10 cellular contexts compared by ENCODE assay signal in genomic region chr1:74343191-74343590, GRCh38.
DNase-seq lines count a peak whose midpoint lies in the region; TF ChIP-seq lines count a peak whose summit lies in the region.
"Had no signal": no experiment of that assay in that cellular context is flagged by ENCODE, and none has a peak within 500 bp of the region (broad histone marks: within the 10 kb centered on the region; RNA-seq: fewer than 3 reads in every experiment).

No MANE protein-coding gene starts in this region.

- H3K4me1 ChIP-seq in ectodermal cell (ENCODE audit: control insufficient read depth, insufficient read depth, low read length) (peaks cover 14% of the 10 kb centered on the region), tibial artery (no peaks in the 10 kb centered on the region)

- peaks cover 3% of the 10 kb centered on the region for H3K27me3 Mint-ChIP-seq in osteocyte (ENCODE audit: unreplicated experiment)
- H3K27me3 Mint-ChIP-seq: stimulated activated naive CD8-positive, alpha-beta T cell treated with anti-CD3 and anti-CD28 coated beads, Interleukin-15, Interleukin-2, amounts not matched to agents 100 ng/mL and 50 ng/mL, for 24 hours had no signal

- no peaks in the 10 kb centered on the region for H3K9me3 Mint-ChIP-seq in osteocyte (ENCODE audit: unreplicated experiment)
- H3K9me3 Mint-ChIP-seq: stimulated activated naive CD8-positive, alpha-beta T cell treated with anti-CD3 and anti-CD28 coated beads, Interleukin-15, Interleukin-2, amounts not matched to agents 100 ng/mL and 50 ng/mL, for 24 hours had no signal

- H3K36me3 ChIP-seq in ectodermal cell (ENCODE audit: control insufficient read depth, insufficient read depth, low read length), result no peaks in the 10 kb centered on the region
- H3K36me3 ChIP-seq in neural cell (ENCODE audit: insufficient read depth, low read length), result no peaks in the 10 kb centered on the region
- H3K36me3 ChIP-seq in tibial artery, result no peaks in the 10 kb centered on the region

- peak; percentile 1 for DNase-seq in KBM-7
- DNase-seq in NCI-H446 treated with DMSO at 0.1 percent for 48 hours (lab: John Stamatoyannopoulos, UW), result peak; percentile 74
- no peak for DNase-seq in tibial artery
- DNase-seq in AG20443 (ENCODE audit: low spot score), result no peak
- DNase-seq in AML-193 (lab: John Stamatoyannopoulos, UW), result no peak
- no peak for DNase-seq in osteocyte (ENCODE audit: extremely low spot score, unreplicated experiment)
- DNase-seq: cerebellar nuclear complex had no signal

- no peak overlapping the region for H3K4me3 Mint-ChIP-seq in osteocyte (ENCODE audit: unreplicated experiment)
- H3K4me3 Mint-ChIP-seq: stimulated activated naive CD8-positive, alpha-beta T cell treated with anti-CD3 and anti-CD28 coated beads, Interleukin-15, Interleukin-2, amounts not matched to agents 100 ng/mL and 50 ng/mL, for 24 hours had no signal

- peak overlapping the region; percentile 50 for H3K9ac ChIP-seq in neural cell (ENCODE audit: low read length)

- H2AFZ ChIP-seq in neural cell (ENCODE audit: low read depth, low read length), result no peak overlapping the region

- H3F3A ChIP-seq in neural cell (ENCODE audit: insufficient read depth, low read length, poor library complexity, severe bottlenecking), result no peaks in the 10 kb centered on the region

- no peaks in the 10 kb centered on the region for H4K20me1 ChIP-seq in neural cell (ENCODE audit: insufficient read depth)

- H3K79me2 ChIP-seq in neural cell (replicated peaks; ENCODE audit: insufficient read depth, low read length), result no peaks in the 10 kb centered on the region

- H3K27me3 ChIP-seq in ectodermal cell (ENCODE audit: control insufficient read depth, insufficient read depth, low read length, poor library complexity, severe bottlenecking) (no peaks in the 10 kb centered on the region), neural cell (ENCODE audit: insufficient read depth, low read depth, low read length) (no peaks in the 10 kb centered on the region), tibial artery (no peaks in the 10 kb centered on the region)

- no peaks in the 10 kb centered on the region for H3K36me3 Mint-ChIP-seq in osteocyte (ENCODE audit: unreplicated experiment)

- no peaks in the 10 kb centered on the region for H3K9me3 ChIP-seq in ectodermal cell (ENCODE audit: control insufficient read depth, low read length)
- H3K9me3 ChIP-seq in neural cell (ENCODE audit: low read length), result no peaks in the 10 kb centered on the region
- no peaks in the 10 kb centered on the region for H3K9me3 ChIP-seq in tibial artery

- no peak overlapping the region for H3K4me3 ChIP-seq in ectodermal cell (ENCODE audit: insufficient read depth, low read depth, low read length)
- H3K4me3 ChIP-seq in neural cell (ENCODE audit: low read length), result peak overlapping the region; percentile 37
- H3K4me3 ChIP-seq in tibial artery, result no peak overlapping the region

- H3K4me1 Mint-ChIP-seq in osteocyte (ENCODE audit: unreplicated experiment), result no peaks in the 10 kb centered on the region

- 58 to 61% methylated on average over 1 of the region's 1 CpG for WGBS in ectodermal cell, 2 experiments

- TF ChIP-seq CTCF in neural cell (IDR thresholded peaks at IDR 0.05; ENCODE audit: poor library complexity, severe bottlenecking) (no peak), tibial artery (IDR thresholded peaks at IDR 0.05) (no peak), osteocyte (IDR thresholded peaks at IDR 0.05) (no peak)

- intact Hi-C loops in tibial artery (cut with DNase I; ENCODE audit: low total_unique reads), result no loop called here

- TF ChIP-seq EP300 in neural cell (conservative IDR thresholded peaks at IDR 0.05; ENCODE audit: poor library complexity, severe bottlenecking), result peak; percentile 89

- peak overlapping the region; percentile 56 for H3K27ac ChIP-seq in ectodermal cell (ENCODE audit: insufficient read depth, low read depth, low read length, poor library complexity, severe bottlenecking)
- peak overlapping the region; percentile 78 for H3K27ac ChIP-seq in neural cell (ENCODE audit: low read length)
- H3K27ac ChIP-seq in tibial artery, result no peak overlapping the region

- no peaks in the 10 kb centered on the region for H3K9me2 ChIP-seq in neural cell (ENCODE audit: insufficient read depth, low read length)

- in situ Hi-C loops in KBM-7 (cut with MboI; ENCODE audit: low pct_unique_long_range_greater_than_20kb, low sequenced_read_pairs), result no loop called here

- TF ChIP-seq RAD21 in neural cell (conservative IDR thresholded peaks at IDR 0.05), result peak; percentile 41

- H3K4me2 ChIP-seq in neural cell (ENCODE audit: low read length), result peak overlapping the region; percentile 2

- no peak overlapping the region for H3K27ac Mint-ChIP-seq in osteocyte (ENCODE audit: unreplicated experiment)
- H3K27ac Mint-ChIP-seq: stimulated activated naive CD8-positive, alpha-beta T cell treated with anti-CD3 and anti-CD28 coated beads, Interleukin-15, Interleukin-2, amounts not matched to agents 100 ng/mL and 50 ng/mL, for 24 hours had no signal

TF ChIP-seq in neural cell, 6 proteins besides CTCF, POLR2A, EP300 and RAD21:
- TF ChIP-seq TAF1 (IDR thresholded peaks at IDR 0.05; ENCODE audit: low read depth), result no peak
- peak; percentile 33 for TF ChIP-seq MXI1 (conservative IDR thresholded peaks at IDR 0.05; ENCODE audit: poor library complexity, severe bottlenecking)
- TF ChIP-seq POLR2AphosphoS5 (IDR thresholded peaks at IDR 0.05), result peak; percentile 17
- TF ChIP-seq SMC3 (conservative IDR thresholded peaks at IDR 0.05; ENCODE audit: poor library complexity), result peak; percentile 45
- TF ChIP-seq, protein P1, sequence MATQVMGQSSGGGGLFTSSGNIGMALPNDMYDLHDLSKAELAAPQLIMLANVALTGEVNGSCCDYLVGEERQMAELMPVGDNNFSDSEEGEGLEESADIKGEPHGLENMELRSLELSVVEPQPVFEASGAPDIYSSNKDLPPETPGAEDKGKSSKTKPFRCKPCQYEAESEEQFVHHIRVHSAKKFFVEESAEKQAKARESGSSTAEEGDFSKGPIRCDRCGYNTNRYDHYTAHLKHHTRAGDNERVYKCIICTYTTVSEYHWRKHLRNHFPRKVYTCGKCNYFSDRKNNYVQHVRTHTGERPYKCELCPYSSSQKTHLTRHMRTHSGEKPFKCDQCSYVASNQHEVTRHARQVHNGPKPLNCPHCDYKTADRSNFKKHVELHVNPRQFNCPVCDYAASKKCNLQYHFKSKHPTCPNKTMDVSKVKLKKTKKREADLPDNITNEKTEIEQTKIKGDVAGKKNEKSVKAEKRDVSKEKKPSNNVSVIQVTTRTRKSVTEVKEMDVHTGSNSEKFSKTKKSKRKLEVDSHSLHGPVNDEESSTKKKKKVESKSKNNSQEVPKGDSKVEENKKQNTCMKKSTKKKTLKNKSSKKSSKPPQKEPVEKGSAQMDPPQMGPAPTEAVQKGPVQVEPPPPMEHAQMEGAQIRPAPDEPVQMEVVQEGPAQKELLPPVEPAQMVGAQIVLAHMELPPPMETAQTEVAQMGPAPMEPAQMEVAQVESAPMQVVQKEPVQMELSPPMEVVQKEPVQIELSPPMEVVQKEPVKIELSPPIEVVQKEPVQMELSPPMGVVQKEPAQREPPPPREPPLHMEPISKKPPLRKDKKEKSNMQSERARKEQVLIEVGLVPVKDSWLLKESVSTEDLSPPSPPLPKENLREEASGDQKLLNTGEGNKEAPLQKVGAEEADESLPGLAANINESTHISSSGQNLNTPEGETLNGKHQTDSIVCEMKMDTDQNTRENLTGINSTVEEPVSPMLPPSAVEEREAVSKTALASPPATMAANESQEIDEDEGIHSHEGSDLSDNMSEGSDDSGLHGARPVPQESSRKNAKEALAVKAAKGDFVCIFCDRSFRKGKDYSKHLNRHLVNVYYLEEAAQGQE (IDR thresholded peaks at IDR 0.05; ENCODE audit: borderline replicate concordance), result no peak
- TF ChIP-seq EZH2 (IDR thresholded peaks at IDR 0.05; ENCODE audit: borderline replicate concordance, insufficient read depth, low read length, poor library complexity, severe bottlenecking), result no peak
TF ChIP-seq in neural cell: peak in this region for 3.

Comparison
In these comparisons a context has a peak if more than half of its experiments do, and no peak if none do; other contexts are left out.
1. DNase-seq: peak in KBM-7 (single experiment) and NCI-H446 treated with DMSO at 0.1 percent for 48 hours (single experiment); none in tibial artery (0 of 2), AG20443 (single experiment), AML-193 (0 of 2) and osteocyte (single experiment).
2. H3K27ac ChIP-seq: peak in ectodermal cell (single experiment) and neural cell (single experiment); none in tibial artery (0 of 2).